In genomic region chr7:116840256-116840655, GRCh38 we compare ENCODE assay signal across 8 cellular contexts.
"Had no signal": no experiment of that assay in that cellular context is flagged by ENCODE, and none has a peak within 500 bp of the region (broad histone marks: within the 10 kb centered on the region; RNA-seq: fewer than 3 reads in every experiment).

No MANE protein-coding gene starts in this region.

- H3K4me3 Mint-ChIP-seq: HFFc6, IgD-negative memory B cell had no signal

- H3K36me3 ChIP-seq: HAP-1 had no signal

- H3K4me1 ChIP-seq: HAP-1 had no signal

- DNase-seq: GOT3, H7, HFFc6 had no signal

- ATAC-seq: HCT116, HepG2 had no signal

- FAIRE-seq: HepG2 had no signal

- H3K4me3 ChIP-seq: HAP-1 had no signal

- H3K9me3 ChIP-seq: HAP-1 had no signal

- H3K9me3 Mint-ChIP-seq: HFFc6, IgD-negative memory B cell had no signal

- H3K27ac Mint-ChIP-seq: HFFc6, IgD-negative memory B cell had no signal

- H3K36me3 Mint-ChIP-seq: IgD-negative memory B cell had no signal

- H3K27ac ChIP-seq: HL-60 had no signal
